ENCODE assay signal across 8 cellular contexts in the genomic region with DNA sequence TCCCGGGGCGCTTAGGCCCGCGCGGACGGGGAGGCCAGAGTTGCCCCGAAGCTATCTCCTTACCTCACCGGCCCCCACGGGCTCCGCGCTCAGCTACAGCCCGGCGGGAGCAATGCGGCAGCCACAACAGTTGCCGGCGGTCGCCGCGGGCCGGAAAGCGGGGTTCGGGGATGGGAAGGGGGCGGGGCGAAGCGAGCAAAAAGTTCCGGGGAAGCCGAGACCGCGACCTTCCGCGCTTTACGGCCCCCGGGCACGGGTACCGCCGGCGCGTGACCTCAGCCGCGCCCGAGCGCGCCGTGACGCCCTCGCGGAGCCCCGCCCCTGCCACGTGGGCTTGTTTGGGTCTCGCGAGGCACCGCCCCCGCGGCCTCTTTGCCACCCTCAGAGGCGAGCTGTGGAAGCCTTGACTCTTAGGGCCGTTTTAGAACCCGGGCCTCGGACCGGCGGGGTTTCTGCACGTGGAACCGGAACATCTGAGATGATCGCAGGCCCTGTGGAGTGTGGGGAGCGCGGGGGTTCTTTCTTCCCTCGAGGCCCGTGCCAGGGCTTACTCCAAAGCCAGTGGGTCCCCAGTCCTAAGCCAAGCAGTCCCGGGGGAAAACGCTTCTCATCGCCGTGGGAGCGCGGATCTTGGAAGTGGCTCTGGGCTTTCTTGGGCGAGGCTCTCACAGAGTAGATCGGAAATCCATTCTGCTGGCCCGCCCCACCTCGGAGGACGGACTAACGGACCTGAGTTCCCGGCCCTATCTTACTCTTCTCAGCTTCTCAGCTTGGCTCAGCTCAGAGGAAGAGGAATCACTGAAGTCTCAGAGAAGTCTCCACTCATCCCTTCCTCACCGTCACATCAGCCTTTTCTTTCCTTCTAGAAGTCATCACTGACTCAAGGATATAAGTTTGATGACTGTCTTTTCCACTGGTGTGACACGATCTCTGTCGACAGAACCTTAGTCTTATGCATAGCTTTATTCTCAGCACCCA. TPM values are rescaled to one million over a fixed set of nuclear protein-coding genes. Genes with fewer than 3 reads are reported as not detected.
DNase-seq lines count a peak whose midpoint lies in the region; ATAC-seq and TF ChIP-seq lines count a peak whose summit lies in the region.
"Not testable (repeated sequence)": the region's sequence is repeated elsewhere in the genome, so short reads cannot be mapped to it uniquely, and the experiment has no call there.

No MANE protein-coding gene starts in this region.

- peak; percentile 100 for DNase-seq in CD1c-positive myeloid dendritic cell (ENCODE audit: extremely low spot score)
- peak; percentile 84 for DNase-seq in NCI-H82 (lab: John Stamatoyannopoulos, UW)
- DNase-seq in activated CD4-positive, alpha-beta memory T cell treated with anti-CD3 and anti-CD28 coated beads, Interleukin-2, amount 10 ng/mL, durations not matched to agents 7 days and 5 days, result peak; percentile 98
- peak; percentile 99 for DNase-seq in lower lobe of right lung
- DNase-seq in stimulated activated CD4-positive, alpha-beta T cell treated with anti-CD3 and anti-CD28 coated beads, Interleukin-4, amount 100 ng/mL, for 48 hours (ENCODE audit: low read depth in 2 of 2), result peak; percentile 95 to 96

- H3K4me1 Mint-ChIP-seq in activated CD4-positive, alpha-beta memory T cell treated with anti-CD3 and anti-CD28 coated beads, Interleukin-2, amount 10 ng/mL, durations not matched to agents 7 days and 5 days, result peaks cover 15% of the 10 kb centered on the region

- H3K4me3 ChIP-seq in duodenal mucosa (ENCODE audit: low read depth in 1 of 2, low read length in 2 of 2) (peak overlapping the region; percentile 76 to 92), lower lobe of right lung (peak overlapping the region; percentile 85)

- H3K27me3 ChIP-seq in duodenal mucosa (ENCODE audit: control insufficient read depth in 1 of 2, insufficient read depth in 2 of 2, low read length in 2 of 2); lower lobe of right lung (ENCODE audit: low read depth): not testable (repeated sequence)

- not testable (repeated sequence) for H3K9me3 Mint-ChIP-seq in activated CD4-positive, alpha-beta memory T cell treated with anti-CD3 and anti-CD28 coated beads, Interleukin-2, amount 10 ng/mL, durations not matched to agents 7 days and 5 days

- not testable (repeated sequence) for H3K36me3 Mint-ChIP-seq in activated CD4-positive, alpha-beta memory T cell treated with anti-CD3 and anti-CD28 coated beads, Interleukin-2, amount 10 ng/mL, durations not matched to agents 7 days and 5 days (ENCODE audit: low read depth)

- H3K9me3 ChIP-seq in duodenal mucosa (ENCODE audit: control insufficient read depth in 1 of 2, low read length in 2 of 2); lower lobe of right lung: not testable (repeated sequence)

- H3K4me3 Mint-ChIP-seq in activated CD4-positive, alpha-beta memory T cell treated with anti-CD3 and anti-CD28 coated beads, Interleukin-2, amount 10 ng/mL, durations not matched to agents 7 days and 5 days, result peak overlapping the region; percentile 92

- intact Hi-C loops in lower lobe of right lung (cut with DNase I), result not testable (repeated sequence)

- H3K27ac Mint-ChIP-seq in activated CD4-positive, alpha-beta memory T cell treated with anti-CD3 and anti-CD28 coated beads, Interleukin-2, amount 10 ng/mL, durations not matched to agents 7 days and 5 days, result peak overlapping the region; percentile 69

- not testable (repeated sequence) for H3K4me1 ChIP-seq in duodenal mucosa (ENCODE audit: control insufficient read depth in 1 of 2, insufficient read depth in 2 of 2, low read length in 2 of 2)
- peaks cover 10% of the 10 kb centered on the region for H3K4me1 ChIP-seq in lower lobe of right lung

- POLR2A ChIA-PET in activated CD4-positive, alpha-beta memory T cell treated with anti-CD3 and anti-CD28 coated beads, Interleukin-2, amount 10 ng/mL, durations not matched to agents 7 days and 5 days (lab: Charles Lee), result interaction anchor here (1.1 to 2.8 kb wide), 2 partner anchors 72 to 1279 kb away, joined by 4 to 8 read pairs; a partner anchor contains a TSS

- not testable (repeated sequence) for H3K27me3 Mint-ChIP-seq in activated CD4-positive, alpha-beta memory T cell treated with anti-CD3 and anti-CD28 coated beads, Interleukin-2, amount 10 ng/mL, durations not matched to agents 7 days and 5 days

- H3K9ac ChIP-seq in duodenal mucosa (ENCODE audit: low read depth in 1 of 2, low read length in 2 of 2), result peak overlapping the region; percentile 70 to 77

- ATAC-seq in GM19452 (IDR thresholded peaks at IDR 0.05; ENCODE audit: unreplicated experiment), result peak; percentile 97
- peak; percentile 93 for ATAC-seq in HG03571 (IDR thresholded peaks at IDR 0.05; ENCODE audit: unreplicated experiment)
- ATAC-seq in lower lobe of right lung, result peak; percentile 99

- H3K36me3 ChIP-seq in duodenal mucosa (ENCODE audit: control insufficient read depth in 1 of 2, insufficient read depth in 2 of 2, low read length in 2 of 2); lower lobe of right lung: not testable (repeated sequence)

- CTCF ChIA-PET in activated CD4-positive, alpha-beta memory T cell treated with anti-CD3 and anti-CD28 coated beads, Interleukin-2, amount 10 ng/mL, durations not matched to agents 7 days and 5 days (lab: Charles Lee), result interaction anchor here (0.7 to 1.4 kb wide), 2 partner anchors 63 to 71 kb away, joined by 3 to 5 read pairs; a partner anchor contains a TSS

- H3K27ac ChIP-seq in duodenal mucosa (ENCODE audit: low read depth, low read length), result peak overlapping the region; percentile 73
- H3K27ac ChIP-seq in lower lobe of right lung, result peak overlapping the region; percentile 85

- TF ChIP-seq CTCF in lower lobe of right lung (IDR thresholded peaks at IDR 0.05), result not testable (repeated sequence)

RNA-seq across cellular contexts. Expression of a gene that starts 7.8 kb away (rescaled TPM):
- under 1 TPM in 1 of 2 experiments, not detected in 1; 0.55 TPM for total RNA-seq in activated CD4-positive, alpha-beta memory T cell treated with anti-CD3 and anti-CD28 coated beads, Interleukin-2, amount 10 ng/mL, durations not matched to agents 7 days and 5 days
- not detected for total RNA-seq in lower lobe of right lung

RNA-seq across cellular contexts. Expression of a gene that starts 53.0 kb away (rescaled TPM):
- under 1 TPM in 1 of 2 experiments, not detected in 1; 0.48 TPM for total RNA-seq in activated CD4-positive, alpha-beta memory T cell treated with anti-CD3 and anti-CD28 coated beads, Interleukin-2, amount 10 ng/mL, durations not matched to agents 7 days and 5 days
- total RNA-seq in lower lobe of right lung, result 1.2 TPM

Comparison
In these comparisons a context has a peak if more than half of its experiments do, and no peak if none do; other contexts are left out.
1. Peak in every context shown above with its lines: DNase-seq, ATAC-seq, H3K4me3 ChIP-seq and H3K27ac ChIP-seq.